1 cellular context compared by ENCODE assay signal in the genomic region with DNA sequence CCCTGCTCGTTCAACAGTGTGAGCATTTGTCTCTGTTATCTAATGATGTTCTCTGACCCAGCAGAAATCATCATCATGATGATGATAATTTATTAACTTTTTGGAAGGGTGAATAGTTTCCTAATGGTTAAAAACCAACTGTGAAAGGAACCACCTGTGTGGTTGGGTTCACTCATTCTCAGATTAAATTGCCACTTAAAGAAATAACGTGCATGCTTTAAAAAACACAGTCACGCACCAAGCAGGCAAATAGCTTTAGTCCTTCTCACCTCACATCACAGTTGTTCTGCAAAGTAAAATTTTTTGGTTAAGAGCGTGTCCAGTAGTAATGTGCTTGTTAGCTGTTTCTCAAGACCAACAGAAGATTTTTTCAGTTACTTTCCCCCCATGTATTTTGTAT.
TF ChIP-seq lines count a peak whose summit lies in the region.

No MANE protein-coding gene starts in this region.

TF ChIP-seq in GM12878, 131 proteins besides CTCF, POLR2A, EP300 and RAD21 (continued from another document):
- TF ChIP-seq, protein P1, sequence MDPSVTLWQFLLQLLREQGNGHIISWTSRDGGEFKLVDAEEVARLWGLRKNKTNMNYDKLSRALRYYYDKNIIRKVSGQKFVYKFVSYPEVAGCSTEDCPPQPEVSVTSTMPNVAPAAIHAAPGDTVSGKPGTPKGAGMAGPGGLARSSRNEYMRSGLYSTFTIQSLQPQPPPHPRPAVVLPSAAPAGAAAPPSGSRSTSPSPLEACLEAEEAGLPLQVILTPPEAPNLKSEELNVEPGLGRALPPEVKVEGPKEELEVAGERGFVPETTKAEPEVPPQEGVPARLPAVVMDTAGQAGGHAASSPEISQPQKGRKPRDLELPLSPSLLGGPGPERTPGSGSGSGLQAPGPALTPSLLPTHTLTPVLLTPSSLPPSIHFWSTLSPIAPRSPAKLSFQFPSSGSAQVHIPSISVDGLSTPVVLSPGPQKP (IDR thresholded peaks at IDR 0.05; ENCODE audit: low read depth, low read length), result no peak
- TF ChIP-seq ZNF384 (IDR thresholded peaks at IDR 0.05; ENCODE audit: borderline replicate concordance, low read depth, low read length) (no peak), EED (IDR thresholded peaks at IDR 0.05; ENCODE audit: low read depth) (no peak), ETV6 (conservative IDR thresholded peaks at IDR 0.05 in 1 of 2, IDR thresholded peaks at IDR 0.05 in 1 of 2; ENCODE audit: borderline replicate concordance in 1 of 2, low read depth in 1 of 2) (no peak)
